ENCODE assay signal across 8 cellular contexts in genomic region chr12:6851921-6852650, GRCh38. TPM values are rescaled to one million over a fixed set of nuclear protein-coding genes. Genes with fewer than 3 reads are reported as not detected.
A peak's percentile ranks its signal among the peaks of the same experiment; 100 is the strongest.
DNase-seq lines count a peak whose midpoint lies in the region; ATAC-seq and TF ChIP-seq lines count a peak whose summit lies in the region.

USP5 (plus strand) TSS chr12:6852150; CDS start chr12:6852180, 30 bp downstream.

- peak within 1 kb of the TSS; percentile 98 for H3K4me2 ChIP-seq in fibroblast of lung (ENCODE audit: extremely low read depth, insufficient read depth, low read length)

- peak within 1 kb of the TSS; percentile 78 for H3K4me3 ChIP-seq in RWPE2 (ENCODE audit: severe bottlenecking)
- peak within 1 kb of the TSS; percentile 64 to 93 (median 87) for H3K4me3 ChIP-seq in fibroblast of lung (replicated peaks in 1 of 4; ENCODE audit: control extremely low read depth in 1 of 4, insufficient read depth in 1 of 4, low read depth in 3 of 4, low read length in 4 of 4)

- H3K27me3 ChIP-seq in RWPE2 (ENCODE audit: insufficient read depth, poor library complexity, severe bottlenecking), result no peaks in the 10 kb centered on the region
- no peaks in the 10 kb centered on the region for H3K27me3 ChIP-seq in fibroblast of lung (ENCODE audit: control insufficient read depth, insufficient read depth, low read length)

- H4K20me1 ChIP-seq in fibroblast of lung (ENCODE audit: control insufficient read depth, extremely low read depth, insufficient read depth, low read length), result no peaks in the 10 kb centered on the region

- peaks cover 39% of the 10 kb centered on the region for H3K36me3 ChIP-seq in RWPE2 (ENCODE audit: low read depth)
- peaks cover 14% of the 10 kb centered on the region for H3K36me3 ChIP-seq in fibroblast of lung (ENCODE audit: control insufficient read depth, insufficient read depth, low read length)

- H3K9me3 ChIP-seq in RWPE2 (ENCODE audit: severe bottlenecking) (no peaks in the 10 kb centered on the region), fibroblast of lung (ENCODE audit: control insufficient read depth, insufficient read depth, low read depth, low read length) (no peaks in the 10 kb centered on the region)

- no peaks in the 10 kb centered on the region for H3K9me3 Mint-ChIP-seq in activated T-helper 2 cell treated with anti-CD3 and anti-CD28 coated beads, Interferon-gamma antibody, Interleukin-2, Interleukin-4, amounts not matched to agents 10 μg/mL and 5 μg/mL and 100 μg/mL, durations not matched to agents 14 hours and 24 hours and 36 hours
- H3K9me3 Mint-ChIP-seq in naive thymus-derived CD8-positive, alpha-beta T cell, result no peaks in the 10 kb centered on the region

- peaks cover 47% of the 10 kb centered on the region for H3K36me3 Mint-ChIP-seq in activated T-helper 2 cell treated with anti-CD3 and anti-CD28 coated beads, Interferon-gamma antibody, Interleukin-2, Interleukin-4, amounts not matched to agents 10 μg/mL and 5 μg/mL and 100 μg/mL, durations not matched to agents 14 hours and 24 hours and 36 hours (ENCODE audit: low read depth)
- H3K36me3 Mint-ChIP-seq in naive thymus-derived CD8-positive, alpha-beta T cell, result peaks cover 0 to 20% (median 3%) of the 10 kb centered on the region in 3 donors

- peak within 1 kb of the TSS; percentile 70 for H3K9ac ChIP-seq in fibroblast of lung (ENCODE audit: insufficient read depth, low read length)

- intact Hi-C loops in activated T-helper 2 cell treated with anti-CD3 and anti-CD28 coated beads, Interferon-gamma antibody, Interleukin-2, Interleukin-4, amounts not matched to agents 10 μg/mL and 5 μg/mL and 100 μg/mL, durations not matched to agents 14 hours and 24 hours and 36 hours (cut with micrococcal nuclease), result loop anchor here (1.0 to 5.0 kb wide), 10 partner anchors 15 to 360 kb away; partner anchors contain the start of genes EMG1, ING4, MLF2 and MRPL51

- TF ChIP-seq CTCF in RWPE2 (IDR thresholded peaks at IDR 0.05; ENCODE audit: poor library complexity, severe bottlenecking) (no peak), fibroblast of lung (conservative IDR thresholded peaks at IDR 0.05 in 1 of 2, IDR thresholded peaks at IDR 0.05 in 1 of 2; ENCODE audit: low read depth in 1 of 2, low read length in 2 of 2) (no peak)

- peaks cover 49% of the 10 kb centered on the region for H3K79me2 ChIP-seq in fibroblast of lung (ENCODE audit: control insufficient read depth, insufficient read depth, low read length)

- H3K27ac ChIP-seq in RWPE2 (ENCODE audit: poor library complexity, severe bottlenecking) (peak within 1 kb of the TSS; percentile 63), fibroblast of lung (ENCODE audit: insufficient read depth, low read length) (peak within 1 kb of the TSS; percentile 82)

- peak; percentile 84 for ATAC-seq in RWPE2 (ENCODE audit: low read depth)
- ATAC-seq in naive thymus-derived CD8-positive, alpha-beta T cell, result peak; percentile 76 to 80

- H3K27me3 Mint-ChIP-seq in activated T-helper 2 cell treated with anti-CD3 and anti-CD28 coated beads, Interferon-gamma antibody, Interleukin-2, Interleukin-4, amounts not matched to agents 10 μg/mL and 5 μg/mL and 100 μg/mL, durations not matched to agents 14 hours and 24 hours and 36 hours (ENCODE audit: low read depth), result no peaks in the 10 kb centered on the region
- H3K27me3 Mint-ChIP-seq in naive thymus-derived CD8-positive, alpha-beta T cell, result no peaks in the 10 kb centered on the region

- H3K4me1 ChIP-seq in RWPE2 (ENCODE audit: insufficient read depth, poor library complexity, severe bottlenecking) (no peaks in the 10 kb centered on the region), fibroblast of lung (ENCODE audit: control insufficient read depth, extremely low read depth, insufficient read depth, low read length) (peaks cover 17% of the 10 kb centered on the region)

- peaks cover 34% of the 10 kb centered on the region for H3K4me1 Mint-ChIP-seq in activated T-helper 2 cell treated with anti-CD3 and anti-CD28 coated beads, Interferon-gamma antibody, Interleukin-2, Interleukin-4, amounts not matched to agents 10 μg/mL and 5 μg/mL and 100 μg/mL, durations not matched to agents 14 hours and 24 hours and 36 hours (ENCODE audit: low read depth)
- peaks cover 20 to 33% (median 25%) of the 10 kb centered on the region in 4 donors for H3K4me1 Mint-ChIP-seq in naive thymus-derived CD8-positive, alpha-beta T cell

- peak within 1 kb of the TSS; percentile 98 for H2AFZ ChIP-seq in fibroblast of lung (ENCODE audit: low read length)

- DNase-seq in EH (ENCODE audit: low read depth), result peak; percentile 100
- peak; percentile 100 for DNase-seq in H4 (ENCODE audit: low spot score)
- peak; percentile 100 for DNase-seq in LoVo (ENCODE audit: low spot score)
- peak; percentile 99 for DNase-seq in RWPE2 (ENCODE audit: low spot score)
- peak; percentile 99 for DNase-seq in activated T-helper 2 cell treated with anti-CD3 and anti-CD28 coated beads, Interferon-gamma antibody, Interleukin-2, Interleukin-4, amounts not matched to agents 10 μg/mL and 5 μg/mL and 100 μg/mL, durations not matched to agents 14 hours and 24 hours and 36 hours (ENCODE audit: low spot score)
- DNase-seq in fibroblast of lung (ENCODE audit: low read depth in 2 of 2), result peak; percentile 100
- peak; percentile 95 to 99 (median 99) for DNase-seq in naive thymus-derived CD8-positive, alpha-beta T cell
- DNase-seq in stimulated activated naive CD4-positive, alpha-beta T cell (lab: John Stamatoyannopoulos, UW), result peak; percentile 96 to 100 (median 99)

- H3K27ac Mint-ChIP-seq in activated T-helper 2 cell treated with anti-CD3 and anti-CD28 coated beads, Interferon-gamma antibody, Interleukin-2, Interleukin-4, amounts not matched to agents 10 μg/mL and 5 μg/mL and 100 μg/mL, durations not matched to agents 14 hours and 24 hours and 36 hours, result peak within 1 kb of the TSS; percentile 97
- H3K27ac Mint-ChIP-seq in naive thymus-derived CD8-positive, alpha-beta T cell, result peak within 1 kb of the TSS; percentile 91 to 100 (median 99)

- peak within 1 kb of the TSS; percentile 96 for H3K4me3 Mint-ChIP-seq in activated T-helper 2 cell treated with anti-CD3 and anti-CD28 coated beads, Interferon-gamma antibody, Interleukin-2, Interleukin-4, amounts not matched to agents 10 μg/mL and 5 μg/mL and 100 μg/mL, durations not matched to agents 14 hours and 24 hours and 36 hours (ENCODE audit: low read depth)
- H3K4me3 Mint-ChIP-seq in naive thymus-derived CD8-positive, alpha-beta T cell, result peak within 1 kb of the TSS; percentile 86 to 100 (median 96)

- POLR2A ChIA-PET in naive thymus-derived CD8-positive, alpha-beta T cell (lab: Charles Lee), result interaction anchor here (0.5 to 6.5 kb wide), 32 partner anchors 8 to 489 kb away, joined by 3 to 119 read pairs (median 5); partner anchors contain the start of genes C12orf57, COPS7A, ENO2 and GAPDH

RNA-seq across cellular contexts. Expression of gene USP5, which starts in this region (rescaled TPM):
- 86.2 and 91.4 TPM in 2 replicates for total RNA-seq in H4 (2014; rRNA removed; shearing (Covaris generic))
- 133 and 134 TPM in 2 replicates for total RNA-seq in activated T-helper 2 cell treated with anti-CD3 and anti-CD28 coated beads, Interferon-gamma antibody, Interleukin-2, Interleukin-4, amounts not matched to agents 10 μg/mL and 5 μg/mL and 100 μg/mL, durations not matched to agents 14 hours and 24 hours and 36 hours
- 53.4 and 69.9 TPM in 2 replicates for total RNA-seq in fibroblast of lung
- polyA plus RNA-seq in fibroblast of lung, result 42.2 and 66.3 TPM in 2 replicates
- polyA plus RNA-seq in fibroblast of lung (2012), result 58.3 and 91.9 TPM in 2 replicates
- polyA minus RNA-seq in fibroblast of lung (ENCODE audit: low replicate concordance), result 168 and 268 TPM in 2 replicates
- 10 to 100 TPM; 72.7 to 78.9 TPM for total RNA-seq in naive thymus-derived CD8-positive, alpha-beta T cell
- polyA plus RNA-seq in naive thymus-derived CD8-positive, alpha-beta T cell, result 10 to 100 TPM; 55.3 to 69.2 (median 56.7) TPM

Comparison
In these comparisons a context has a peak if more than half of its experiments do, and no peak if none do; other contexts are left out.
1. Peak in every context shown above with its lines: DNase-seq, ATAC-seq, H3K4me3 ChIP-seq and H3K27ac ChIP-seq.